ENCODE assay signal across 1 cellular context in the genomic region with DNA sequence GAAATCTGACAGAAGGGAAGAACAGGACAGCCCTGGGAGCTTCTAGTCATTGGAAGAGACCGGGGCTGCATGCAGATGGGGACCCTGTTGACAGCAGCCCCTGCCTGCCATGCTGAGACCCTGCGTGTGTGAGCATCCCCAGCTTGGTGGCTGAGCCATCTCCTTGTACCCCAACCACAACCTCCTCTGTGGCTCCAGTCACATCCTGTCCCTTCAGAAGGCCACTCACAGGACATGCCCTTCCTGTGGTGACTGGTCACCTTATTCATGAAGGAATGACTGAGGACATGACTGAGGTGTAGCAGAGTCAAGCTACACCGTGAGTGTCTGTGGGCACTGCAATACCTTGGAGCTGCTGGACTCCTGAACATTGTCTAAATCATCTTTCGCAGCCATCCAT.
TF ChIP-seq lines count a peak whose summit lies in the region.

No MANE protein-coding gene starts in this region.

TF ChIP-seq in WTC11, 78 proteins besides CTCF, POLR2A, EP300 and RAD21 (continued from another document):
- no peak for TF ChIP-seq FOXJ3 (CRISPR knock-in tag; IDR thresholded peaks at IDR 0.05; ENCODE audit: borderline replicate concordance)
- TF ChIP-seq, protein P1, sequence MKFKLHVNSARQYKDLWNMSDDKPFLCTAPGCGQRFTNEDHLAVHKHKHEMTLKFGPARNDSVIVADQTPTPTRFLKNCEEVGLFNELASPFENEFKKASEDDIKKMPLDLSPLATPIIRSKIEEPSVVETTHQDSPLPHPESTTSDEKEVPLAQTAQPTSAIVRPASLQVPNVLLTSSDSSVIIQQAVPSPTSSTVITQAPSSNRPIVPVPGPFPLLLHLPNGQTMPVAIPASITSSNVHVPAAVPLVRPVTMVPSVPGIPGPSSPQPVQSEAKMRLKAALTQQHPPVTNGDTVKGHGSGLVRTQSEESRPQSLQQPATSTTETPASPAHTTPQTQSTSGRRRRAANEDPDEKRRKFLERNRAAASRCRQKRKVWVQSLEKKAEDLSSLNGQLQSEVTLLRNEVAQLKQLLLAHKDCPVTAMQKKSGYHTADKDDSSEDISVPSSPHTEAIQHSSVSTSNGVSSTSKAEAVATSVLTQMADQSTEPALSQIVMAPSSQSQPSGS (CRISPR knock-in tag; IDR thresholded peaks at IDR 0.05; ENCODE audit: borderline replicate concordance, low read depth), result no peak
